In genomic region chr11:59151761-59152160, GRCh38 we compare ENCODE assay signal across 14 cellular contexts. TPM values are rescaled to one million over a fixed set of nuclear protein-coding genes. Genes with fewer than 3 reads are reported as not detected.
DNase-seq lines count a peak whose midpoint lies in the region; ATAC-seq and TF ChIP-seq lines count a peak whose summit lies in the region.
"Had no signal": no experiment of that assay in that cellular context is flagged by ENCODE, and none has a peak within 500 bp of the region (broad histone marks: within the 10 kb centered on the region; RNA-seq: fewer than 3 reads in every experiment).

No MANE protein-coding gene starts in this region.

- TF ChIP-seq CTCF in RWPE1 (conservative IDR thresholded peaks at IDR 0.05; ENCODE audit: low read depth) (no peak), WERI-Rb-1 (IDR thresholded peaks at IDR 0.05; ENCODE audit: low read depth, low read length) (no peak)

- H3K9me3 ChIP-seq in WERI-Rb-1 (ENCODE audit: severe bottlenecking), result peaks cover 2% of the 10 kb centered on the region
- H3K9me3 ChIP-seq: A549, HAP-1 had no signal

- peak overlapping the region; percentile 93 for H3K27ac Mint-ChIP-seq in activated CD4-positive, alpha-beta T cell treated with anti-CD3 and anti-CD28 coated beads for 36 hours
- H3K27ac Mint-ChIP-seq in naive B cell, result peak overlapping the region; percentile 49 to 95 (median 81)

- no peaks in the 10 kb centered on the region for H3K36me3 ChIP-seq in WERI-Rb-1

- H3K27ac ChIP-seq in RWPE1 (no peak overlapping the region), WERI-Rb-1 (no peak overlapping the region)
- H3K27ac ChIP-seq: A549, coronary artery, SK-N-MC had no signal

- POLR2A ChIA-PET in activated CD4-positive, alpha-beta T cell treated with anti-CD3 and anti-CD28 coated beads for 36 hours (lab: Charles Lee), result interaction anchor here (1.4 to 1.9 kb wide), 2 partner anchors 9 to 45 kb away, joined by 3 to 7 read pairs; partner anchors contain the start of genes FAM111A and FAM111B
- POLR2A ChIA-PET in RWPE1 (lab: Yijun Ruan, JAX; ENCODE audit: low non-redundant PET), result no interaction called here

- peaks cover 62% of the 10 kb centered on the region for H3K27me3 ChIP-seq in WERI-Rb-1 (ENCODE audit: insufficient read depth, low read depth, severe bottlenecking)

- ATAC-seq in activated CD4-positive, alpha-beta T cell treated with anti-CD3 and anti-CD28 coated beads for 36 hours, result peak; percentile 59
- ATAC-seq in GM21576 (IDR thresholded peaks at IDR 0.05; ENCODE audit: unreplicated experiment) (peak; percentile 68), HG03378 (IDR thresholded peaks at IDR 0.05; ENCODE audit: unreplicated experiment) (peak; percentile 44), naive B cell (ENCODE audit: low read depth in 2 of 2) (no peak)
- ATAC-seq: A549 had no signal

- H3K4me1 Mint-ChIP-seq in activated CD4-positive, alpha-beta T cell treated with anti-CD3 and anti-CD28 coated beads for 36 hours, result peaks cover 42% of the 10 kb centered on the region
- H3K4me1 Mint-ChIP-seq in naive B cell, result peaks cover 41 to 42% (median 41%) of the 10 kb centered on the region in 3 donors

- no peak overlapping the region for H3K4me3 Mint-ChIP-seq in activated CD4-positive, alpha-beta T cell treated with anti-CD3 and anti-CD28 coated beads for 36 hours
- H3K4me3 Mint-ChIP-seq in naive B cell, result peak overlapping the region in 4 of 8 donors; percentile 5 to 72 (median 39)

- CTCF ChIA-PET in activated CD4-positive, alpha-beta T cell treated with anti-CD3 and anti-CD28 coated beads for 36 hours (lab: Charles Lee), result interaction anchor here (0.8 to 2.9 kb wide), 7 partner anchors 9 to 94 kb away, joined by 3 to 12 read pairs (median 8); partner anchors contain the start of genes DTX4, FAM111A and FAM111B
- CTCF ChIA-PET in RWPE1 (lab: Yijun Ruan, JAX), result interaction anchor here (0.6 to 0.8 kb wide), 2 partner anchors 76 to 561 kb away, joined by 4 read pairs; no protein-coding TSS in a partner anchor

- H3K36me3 Mint-ChIP-seq in activated CD4-positive, alpha-beta T cell treated with anti-CD3 and anti-CD28 coated beads for 36 hours (ENCODE audit: low read depth), result peaks cover 69% of the 10 kb centered on the region
- H3K36me3 Mint-ChIP-seq in naive B cell, result no peaks in the 10 kb centered on the region

- no peak overlapping the region for H3K4me3 ChIP-seq in WERI-Rb-1 (ENCODE audit: low read depth, low read length)
- H3K4me3 ChIP-seq: A549, coronary artery, HAP-1, SK-N-MC had no signal

- DNase-seq in activated CD4-positive, alpha-beta T cell treated with anti-CD3 and anti-CD28 coated beads for 36 hours, result no peak
- DNase-seq in activated CD4-positive, alpha-beta T cell treated with anti-CD3 and anti-CD28 coated beads for 48 hours, result no peak
- DNase-seq in naive B cell (no peak), RWPE1 (ENCODE audit: low spot score) (no peak), WERI-Rb-1 (no peak)
- no peak for DNase-seq in effector CD4-positive, alpha-beta T cell
- DNase-seq: midbrain, NCI-H446 treated with DMSO at 0.1 percent for 48 hours had no signal

- intact Hi-C loops in activated CD4-positive, alpha-beta T cell treated with anti-CD3 and anti-CD28 coated beads for 36 hours (cut with DNase I, micrococcal nuclease), result loop anchor here (1.0 to 2.0 kb wide), 3 partner anchors 7 to 578 kb away; partner anchors contain the start of gene FAM111B (in 2 of the 2)

- no peaks in the 10 kb centered on the region for H3K27me3 Mint-ChIP-seq in activated CD4-positive, alpha-beta T cell treated with anti-CD3 and anti-CD28 coated beads for 36 hours
- H3K27me3 Mint-ChIP-seq in naive B cell, result no peaks in the 10 kb centered on the region

- H3K9me3 Mint-ChIP-seq in activated CD4-positive, alpha-beta T cell treated with anti-CD3 and anti-CD28 coated beads for 36 hours (ENCODE audit: low read depth), result no peaks in the 10 kb centered on the region
- no peaks in the 10 kb centered on the region for H3K9me3 Mint-ChIP-seq in naive B cell

RNA-seq across cellular contexts. Expression of gene FAM111A, which starts 9.1 kb away (rescaled TPM):
- total RNA-seq in activated CD4-positive, alpha-beta T cell treated with anti-CD3 and anti-CD28 coated beads for 36 hours, result 100 to 1,000 TPM in 1 of 2 experiments, 10 to 100 TPM in 1; 87.9 to 135 TPM
- 10 to 100 TPM; 32.9 to 61.6 (median 44.7) TPM for polyA plus RNA-seq in naive B cell (ENCODE audit: low read depth in 6 of 6)

RNA-seq across cellular contexts. Expression of gene DTX4, which starts 20.2 kb away (rescaled TPM):
- under 1 TPM; 0.07 to 0.11 TPM for total RNA-seq in activated CD4-positive, alpha-beta T cell treated with anti-CD3 and anti-CD28 coated beads for 36 hours
- 10 to 100 TPM in 5 of 6 donors, 1 to 10 TPM in 1; 7.1 to 21.0 (median 12.9) TPM for polyA plus RNA-seq in naive B cell (ENCODE audit: low read depth in 6 of 6)

RNA-seq across cellular contexts. Expression of gene FAM111B, which starts 44.7 kb away (rescaled TPM):
- total RNA-seq in activated CD4-positive, alpha-beta T cell treated with anti-CD3 and anti-CD28 coated beads for 36 hours, result 10 to 100 TPM; 32.3 to 38.9 TPM
- 10 to 100 TPM in 5 of 6 donors, 1 to 10 TPM in 1; 9.4 to 69.2 (median 10.4) TPM for polyA plus RNA-seq in naive B cell (ENCODE audit: low read depth in 6 of 6)

Comparison
In these comparisons a context has a peak if more than half of its experiments do, and no peak if none do; other contexts are left out.
1. ATAC-seq: peak in activated CD4-positive, alpha-beta T cell treated with anti-CD3 and anti-CD28 coated beads for 36 hours (single experiment), GM21576 (single experiment) and HG03378 (single experiment); none in naive B cell (0 of 2).